In genomic region chr7:1654738-1655490, GRCh38 we compare ENCODE assay signal across 14 cellular contexts. TPM values are rescaled to one million over a fixed set of nuclear protein-coding genes. Genes with fewer than 3 reads are reported as not detected.
DNase-seq lines count a peak whose midpoint lies in the region; ATAC-seq, FAIRE-seq and TF ChIP-seq lines count a peak whose summit lies in the region.
"Had no signal": no experiment of that assay in that cellular context is flagged by ENCODE, and none has a peak within 500 bp of the region (broad histone marks: within the 10 kb centered on the region; RNA-seq: fewer than 3 reads in every experiment).

No MANE protein-coding gene starts in this region.

- TF ChIP-seq CTCF in foreskin fibroblast (IDR thresholded peaks at IDR 0.05; ENCODE audit: low read depth, low read length), result no peak

- no peak overlapping the region for H3K4me3 ChIP-seq in foreskin fibroblast (ENCODE audit: low read depth in 1 of 2, low read length in 2 of 2)
- H3K4me3 ChIP-seq: A549, HAP-1 had no signal

- FAIRE-seq in urothelium cell line (lab: Jason Lieb, UNC), result peak; percentile 92
- FAIRE-seq: A549, HepG2 had no signal

- ATAC-seq in GM18502 (IDR thresholded peaks at IDR 0.05; ENCODE audit: poor library complexity, unreplicated experiment), result no peak
- ATAC-seq: A549, HepG2 had no signal

- DNase-seq in COLO668 (lab: John Stamatoyannopoulos, UW; ENCODE audit: unreplicated experiment) (peak; percentile 32), RPMI7951 (ENCODE audit: low read depth) (peak; percentile 32), foreskin fibroblast (peak; percentile 29 to 45), urothelium cell line (ENCODE audit: low spot score) (no peak), occipital lobe (lab: John Stamatoyannopoulos, UW) (no peak)
- DNase-seq in activated CD4-positive, CD25-positive, alpha-beta regulatory T cell treated with anti-CD3 and anti-CD28 coated beads, Interleukin-2, amount 50 U/mL, for 72 hours, result no peak
- DNase-seq: Calu3; CD4-positive, CD25-positive, alpha-beta regulatory T cell; DMS 273 treated with DMSO at 0.1 percent for 48 hours; GOT3 had no signal

RNA-seq across cellular contexts. Expression of gene ELFN1, which starts 15.2 kb away (rescaled TPM):
- total RNA-seq in RPMI7951 (2014; rRNA removed; shearing (Covaris generic)), result 0.39 and 0.48 TPM in 2 replicates
- total RNA-seq in occipital lobe, result 9.5 TPM
- total RNA-seq: Calu3; CD4-positive, CD25-positive, alpha-beta regulatory T cell had no signal

Comparison
In these comparisons a context has a peak if more than half of its experiments do, and no peak if none do; other contexts are left out.
1. DNase-seq: peak in COLO668 (single experiment), RPMI7951 (single experiment) and foreskin fibroblast (2 of 2); none in urothelium cell line (single experiment), occipital lobe (single experiment) and activated CD4-positive, CD25-positive, alpha-beta regulatory T cell treated with anti-CD3 and anti-CD28 coated beads, Interleukin-2, amount 50 U/mL, for 72 hours (single experiment).